ENCODE assay signal across 26 cellular contexts in genomic region chr4:20825493-20825892, GRCh38.
DNase-seq lines count a peak whose midpoint lies in the region; ATAC-seq, FAIRE-seq and TF ChIP-seq lines count a peak whose summit lies in the region.
"Had no signal": no experiment of that assay in that cellular context is flagged by ENCODE, and none has a peak within 500 bp of the region (broad histone marks: within the 10 kb centered on the region; RNA-seq: fewer than 3 reads in every experiment).

No MANE protein-coding gene starts in this region.

- H3K4me3 ChIP-seq in RWPE2 (ENCODE audit: severe bottlenecking): no peak overlapping the region
- H3K4me3 ChIP-seq in keratinocyte (ENCODE audit: control insufficient read depth in 2 of 3, extremely low read depth in 1 of 3, insufficient read depth in 2 of 3, low read depth in 1 of 3, low read length in 3 of 3): no peak overlapping the region
- no peak overlapping the region for H3K4me3 ChIP-seq in rectal smooth muscle tissue (ENCODE audit: low read length)
- H3K4me3 ChIP-seq: K562, MG63, Peyer's patch had no signal

- POLR2A ChIA-PET in CD4-positive, alpha-beta T cell (lab: Charles Lee): no interaction called here

- peak overlapping the region; percentile 65 for H2AFZ ChIP-seq in keratinocyte (ENCODE audit: control insufficient read depth, low read length)

- no peaks in the 10 kb centered on the region for H3K27me3 Mint-ChIP-seq in CD4-positive, alpha-beta T cell

- H3K9ac ChIP-seq in keratinocyte (ENCODE audit: control insufficient read depth, extremely low read depth, insufficient read depth, low read length) (no peak overlapping the region), rectal smooth muscle tissue (ENCODE audit: low read length) (no peak overlapping the region)
- H3K9ac ChIP-seq: SK-N-SH had no signal

- no peaks in the 10 kb centered on the region for H3K4me1 ChIP-seq in RWPE2 (ENCODE audit: insufficient read depth, poor library complexity, severe bottlenecking)
- peaks cover 7% of the 10 kb centered on the region for H3K4me1 ChIP-seq in keratinocyte (ENCODE audit: control insufficient read depth, extremely low read depth, insufficient read depth, low read length)
- no peaks in the 10 kb centered on the region for H3K4me1 ChIP-seq in rectal smooth muscle tissue (ENCODE audit: control insufficient read depth, insufficient read depth, low read length)
- H3K4me1 ChIP-seq: BE2C, Peyer's patch had no signal

- DNase-seq in EH (ENCODE audit: low read depth) (peak; percentile 16), RWPE2 (ENCODE audit: low spot score) (no peak), keratinocyte (ENCODE audit: low read depth, low spot score) (no peak), NOMO-1 (lab: John Stamatoyannopoulos, UW; ENCODE audit: unreplicated experiment in 2 of 2) (no peak)
- no peak for DNase-seq in activated CD4-positive, CD25-positive, alpha-beta regulatory T cell treated with anti-CD3 and anti-CD28 coated beads, Interleukin-2, amount 50 U/mL, for 72 hours
- DNase-seq in CD4-positive, alpha-beta T cell: no peak
- DNase-seq: 8988T, ACHN, BE2C, Calu3, DMS153, DND-41, Kasumi-1, MG63, NCI-H2029, NCI-H2227 treated with DMSO at 0.1 percent for 48 hours, NCI-H526 treated with DMSO at 0.1 percent for 48 hours, Peyer's patch, SK-N-SH had no signal

- peak; percentile 89 for FAIRE-seq in keratinocyte (lab: Jason Lieb, UNC)
- FAIRE-seq: GM19239, H54, HepG2, K562 had no signal

- no peak overlapping the region for H3K27ac Mint-ChIP-seq in CD4-positive, alpha-beta T cell

- H3K9me3 ChIP-seq in RWPE2 (ENCODE audit: severe bottlenecking) (no peaks in the 10 kb centered on the region), keratinocyte (ENCODE audit: control insufficient read depth, low read depth, low read length) (no peaks in the 10 kb centered on the region)
- H3K9me3 ChIP-seq in CD4-positive, alpha-beta T cell (ENCODE audit: control insufficient read depth, low read length): no peaks in the 10 kb centered on the region
- H3K9me3 ChIP-seq: BE2C, MG63, Peyer's patch, SK-N-SH had no signal

- ATAC-seq in RWPE2 (ENCODE audit: low read depth): 0 out of 3 replicates have a peak, but pooled peaks have one; percentile 21
- ATAC-seq in HG03045 (IDR thresholded peaks at IDR 0.05; ENCODE audit: unreplicated experiment): no peak
- no peak for ATAC-seq in CD4-positive, alpha-beta T cell (ENCODE audit: poor library complexity)
- ATAC-seq: HepG2, K562 had no signal

- intact Hi-C loops in CD4-positive, alpha-beta T cell (cut with DNase I, micrococcal nuclease): no loop called here

- no peak overlapping the region for H3K27ac ChIP-seq in RWPE2 (ENCODE audit: poor library complexity, severe bottlenecking)
- no peak overlapping the region for H3K27ac ChIP-seq in keratinocyte (ENCODE audit: control insufficient read depth, insufficient read depth, low read length)
- H3K27ac ChIP-seq in rectal smooth muscle tissue (ENCODE audit: low read depth, low read length): peak overlapping the region; percentile 34
- no peak overlapping the region for H3K27ac ChIP-seq in CD4-positive, alpha-beta T cell (ENCODE audit: low read depth, low read length)
- H3K27ac ChIP-seq: Peyer's patch had no signal

- peaks cover 6% of the 10 kb centered on the region for H3K9me3 Mint-ChIP-seq in CD4-positive, alpha-beta T cell

- peak overlapping the region; percentile 61 for H3K4me2 ChIP-seq in keratinocyte (ENCODE audit: control insufficient read depth, extremely low read depth, insufficient read depth, low read depth, low read length)
- H3K4me2 ChIP-seq: SK-N-SH had no signal

- no peaks in the 10 kb centered on the region for H3K36me3 Mint-ChIP-seq in CD4-positive, alpha-beta T cell (ENCODE audit: low read depth)
- H3K36me3 Mint-ChIP-seq: CD14-positive monocyte had no signal

- no peak overlapping the region for H3K4me3 Mint-ChIP-seq in CD4-positive, alpha-beta T cell
- H3K4me3 Mint-ChIP-seq: CD14-positive monocyte had no signal

- H3K27me3 ChIP-seq in RWPE2 (ENCODE audit: insufficient read depth, poor library complexity, severe bottlenecking) (no peaks in the 10 kb centered on the region), keratinocyte (ENCODE audit: control insufficient read depth, extremely low read depth, insufficient read depth, low read length) (no peaks in the 10 kb centered on the region), rectal smooth muscle tissue (ENCODE audit: control insufficient read depth, insufficient read depth, low read length) (no peaks in the 10 kb centered on the region)
- no peaks in the 10 kb centered on the region for H3K27me3 ChIP-seq in CD4-positive, alpha-beta T cell (ENCODE audit: control insufficient read depth, insufficient read depth, low read length)
- H3K27me3 ChIP-seq: BE2C, MG63, Peyer's patch had no signal

- TF ChIP-seq CTCF in RWPE2 (IDR thresholded peaks at IDR 0.05; ENCODE audit: poor library complexity, severe bottlenecking) (no peak), keratinocyte (optimal IDR thresholded peaks at IDR 0.05 in 1 of 3, IDR thresholded peaks at IDR 0.05 in 1 of 3, conservative IDR thresholded peaks at IDR 0.05 in 1 of 3; ENCODE audit: extremely low read depth in 1 of 3, insufficient read depth in 2 of 3, low read length in 3 of 3) (no peak)
- TF ChIP-seq CTCF in CD4-positive, alpha-beta T cell (IDR thresholded peaks at IDR 0.05): no peak

- H3K4me1 Mint-ChIP-seq in CD4-positive, alpha-beta T cell (ENCODE audit: low read depth): no peaks in the 10 kb centered on the region
- H3K4me1 Mint-ChIP-seq: CD14-positive monocyte had no signal

- H3K79me2 ChIP-seq in keratinocyte (ENCODE audit: control insufficient read depth, insufficient read depth, low read length): no peaks in the 10 kb centered on the region

- CTCF ChIA-PET in CD4-positive, alpha-beta T cell (lab: Charles Lee): no interaction called here

- dilution Hi-C loops in keratinocyte (cut with MboI; ENCODE audit: extremely low pct_ligation_motif_present, low sequenced_read_pairs): no loop called here

- no peaks in the 10 kb centered on the region for H3K9me1 ChIP-seq in keratinocyte (ENCODE audit: control insufficient read depth, extremely low read depth, insufficient read depth, low read length)

- H3K36me3 ChIP-seq in RWPE2 (ENCODE audit: low read depth) (no peaks in the 10 kb centered on the region), keratinocyte (ENCODE audit: control insufficient read depth in 2 of 2, extremely low read depth in 1 of 2, insufficient read depth in 2 of 2, low read length in 2 of 2) (no peaks in the 10 kb centered on the region), rectal smooth muscle tissue (ENCODE audit: control insufficient read depth, insufficient read depth, low read length) (no peaks in the 10 kb centered on the region)
- H3K36me3 ChIP-seq: BE2C, MG63, Peyer's patch had no signal

- no peaks in the 10 kb centered on the region for H4K20me1 ChIP-seq in keratinocyte (ENCODE audit: control insufficient read depth, extremely low read depth, insufficient read depth, low read length)
